ENCODE assay signal across 1 cellular context in genomic region chr5:150143725-150144058, GRCh38.
TF ChIP-seq lines count a peak whose summit lies in the region.

No MANE protein-coding gene starts in this region.

TF ChIP-seq in liver, 16 proteins besides CTCF, POLR2A, EP300 and RAD21 (continued from another document):
- TF ChIP-seq REST (IDR thresholded peaks at IDR 0.05) = no peak
